Comparison of ENCODE assay signal across 9 cellular contexts in genomic region chr7:5867060-5867459, GRCh38. TPM values are rescaled to one million over a fixed set of nuclear protein-coding genes. Genes with fewer than 3 reads are reported as not detected.
"Had no signal": no experiment of that assay in that cellular context is flagged by ENCODE, and none has a peak within 500 bp of the region (broad histone marks: within the 10 kb centered on the region; RNA-seq: fewer than 3 reads in every experiment).

No MANE protein-coding gene starts in this region.

- H3K9ac ChIP-seq: KMS-11 had no signal

- FAIRE-seq: HTR-8/SVneo had no signal

- H3K4me2 ChIP-seq: KMS-11 had no signal

- H3K27ac ChIP-seq: HL-60, KMS-11 had no signal

- DNase-seq: IMR-90, KBM-7, KG1 had no signal

RNA-seq across cellular contexts. Expression of gene OCM, which starts 13.5 kb away (rescaled TPM):
- total RNA-seq: HT-29, HT1080, IMR-90 had no signal
- polyA plus RNA-seq: IgD-negative memory B cell, IMR-90 had no signal
